1 cellular context compared by ENCODE assay signal in genomic region chr6:32181148-32181702, GRCh38.
TF ChIP-seq lines count a peak whose summit lies in the region.

No MANE protein-coding gene starts in this region.

TF ChIP-seq in WTC11, 78 proteins besides CTCF, POLR2A, EP300 and RAD21 (continued from another document):
- TF ChIP-seq ZNF425 (CRISPR knock-in tag; conservative IDR thresholded peaks at IDR 0.05) (no peak), MYBL2 (CRISPR knock-in tag; IDR thresholded peaks at IDR 0.05) (no peak), ZMAT4 (CRISPR knock-in tag; IDR thresholded peaks at IDR 0.05) (no peak), CREM (CRISPR knock-in tag; IDR thresholded peaks at IDR 0.05) (no peak), JUN (CRISPR knock-in tag; IDR thresholded peaks at IDR 0.05) (no peak), ZNF396 (CRISPR knock-in tag; IDR thresholded peaks at IDR 0.05; ENCODE audit: borderline replicate concordance) (no peak), RORB (CRISPR knock-in tag; IDR thresholded peaks at IDR 0.05) (no peak), NR3C1 (CRISPR knock-in tag; conservative IDR thresholded peaks at IDR 0.05; ENCODE audit: low read depth) (no peak), TCF7 (CRISPR knock-in tag; IDR thresholded peaks at IDR 0.05; ENCODE audit: low read depth) (no peak), IRF1 (CRISPR knock-in tag; IDR thresholded peaks at IDR 0.05) (no peak), SOX15 (CRISPR knock-in tag; IDR thresholded peaks at IDR 0.05) (no peak), ERG (CRISPR knock-in tag; IDR thresholded peaks at IDR 0.05) (no peak)
- TF ChIP-seq, protein P1, sequence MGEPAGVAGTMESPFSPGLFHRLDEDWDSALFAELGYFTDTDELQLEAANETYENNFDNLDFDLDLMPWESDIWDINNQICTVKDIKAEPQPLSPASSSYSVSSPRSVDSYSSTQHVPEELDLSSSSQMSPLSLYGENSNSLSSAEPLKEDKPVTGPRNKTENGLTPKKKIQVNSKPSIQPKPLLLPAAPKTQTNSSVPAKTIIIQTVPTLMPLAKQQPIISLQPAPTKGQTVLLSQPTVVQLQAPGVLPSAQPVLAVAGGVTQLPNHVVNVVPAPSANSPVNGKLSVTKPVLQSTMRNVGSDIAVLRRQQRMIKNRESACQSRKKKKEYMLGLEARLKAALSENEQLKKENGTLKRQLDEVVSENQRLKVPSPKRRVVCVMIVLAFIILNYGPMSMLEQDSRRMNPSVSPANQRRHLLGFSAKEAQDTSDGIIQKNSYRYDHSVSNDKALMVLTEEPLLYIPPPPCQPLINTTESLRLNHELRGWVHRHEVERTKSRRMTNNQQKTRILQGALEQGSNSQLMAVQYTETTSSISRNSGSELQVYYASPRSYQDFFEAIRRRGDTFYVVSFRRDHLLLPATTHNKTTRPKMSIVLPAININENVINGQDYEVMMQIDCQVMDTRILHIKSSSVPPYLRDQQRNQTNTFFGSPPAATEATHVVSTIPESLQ (CRISPR knock-in tag; IDR thresholded peaks at IDR 0.05): no peak
- TF ChIP-seq, protein P2, sequence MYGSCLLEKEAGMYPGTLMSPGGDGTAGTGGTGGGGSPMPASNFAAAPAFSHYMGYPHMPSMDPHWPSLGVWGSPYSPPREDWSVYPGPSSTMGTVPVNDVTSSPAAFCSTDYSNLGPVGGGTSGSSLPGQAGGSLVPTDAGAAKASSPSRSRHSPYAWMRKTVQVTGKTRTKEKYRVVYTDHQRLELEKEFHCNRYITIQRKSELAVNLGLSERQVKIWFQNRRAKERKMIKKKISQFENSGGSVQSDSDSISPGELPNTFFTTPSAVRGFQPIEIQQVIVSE (CRISPR knock-in tag; IDR thresholded peaks at IDR 0.05; ENCODE audit: borderline replicate concordance): no peak
